29 cellular contexts compared by ENCODE assay signal in genomic region chr13:21324793-21325192, GRCh38.
DNase-seq lines count a peak whose midpoint lies in the region; ATAC-seq, FAIRE-seq and TF ChIP-seq lines count a peak whose summit lies in the region.
"Had no signal": no experiment of that assay in that cellular context is flagged by ENCODE, and none has a peak within 500 bp of the region (broad histone marks: within the 10 kb centered on the region; RNA-seq: fewer than 3 reads in every experiment).

No MANE protein-coding gene starts in this region.

- CTCF ChIA-PET in Caco-2 (lab: Charles Lee): no interaction called here

- in situ Hi-C loops in GM13977 (cut with MboI; ENCODE audit: low pct_unique_long_range_greater_than_20kb, low sequenced_read_pairs, unreplicated experiment): no loop called here

- peak; percentile 43 for ATAC-seq in HG02870 (IDR thresholded peaks at IDR 0.05; ENCODE audit: unreplicated experiment)
- no peak for ATAC-seq in GM21381 (IDR thresholded peaks at IDR 0.05; ENCODE audit: unreplicated experiment)
- no peak for ATAC-seq in GM18505 (IDR thresholded peaks at IDR 0.05; ENCODE audit: unreplicated experiment)
- ATAC-seq: CD8-positive, alpha-beta T cell; left ventricle myocardium superior had no signal

- TF ChIP-seq POLR2A in GM18505 (IDR thresholded peaks at IDR 0.05; ENCODE audit: borderline replicate concordance, extremely low read depth, insufficient read depth, insufficient read length): no peak

- BruUV-seq in Caco-2 (replicated peaks; lab: Mats Ljungman, UMichigan): no TSS peak

- intact Hi-C loops in Caco-2 (cut with micrococcal nuclease; ENCODE audit: unreplicated experiment): no loop called here

- no peaks in the 10 kb centered on the region for H3K9me3 ChIP-seq in Caco-2
- H3K9me3 ChIP-seq: BE2C, HAP-1, neutrophil, right atrium auricular region, SK-N-SH, testis had no signal

- TF ChIP-seq CTCF in GM13977 (IDR thresholded peaks at IDR 0.05; ENCODE audit: extremely low read depth, insufficient read depth, missing control alignments) (no peak), bronchial epithelial cell (IDR thresholded peaks at IDR 0.05; ENCODE audit: insufficient read depth, low read length, severe bottlenecking) (no peak), Caco-2 (IDR thresholded peaks at IDR 0.05; ENCODE audit: insufficient read depth in 1 of 2, low read depth in 1 of 2, low read length in 1 of 2, severe bottlenecking in 1 of 2, unreplicated experiment in 1 of 2) (no peak)

- no peaks in the 10 kb centered on the region for H3K36me3 Mint-ChIP-seq in Caco-2 (ENCODE audit: insufficient read depth, unreplicated experiment)

- H3K27ac Mint-ChIP-seq in Caco-2 (ENCODE audit: unreplicated experiment): no peak overlapping the region
- H3K27ac Mint-ChIP-seq: CD8-positive, alpha-beta T cell; stimulated activated naive CD8-positive, alpha-beta T cell treated with anti-CD3 and anti-CD28 coated beads, Interleukin-15, Interleukin-2, amounts not matched to agents 100 ng/mL and 50 ng/mL, for 24 hours had no signal

- no peaks in the 10 kb centered on the region for H3K9me3 Mint-ChIP-seq in Caco-2 (ENCODE audit: unreplicated experiment)
- H3K9me3 Mint-ChIP-seq: activated T-cell treated with anti-CD3 and anti-CD28 coated beads, Interleukin-2, amount 50 U/mL, for 72 hours; CD8-positive, alpha-beta T cell; central memory CD8-positive, alpha-beta T cell; stimulated activated naive CD8-positive, alpha-beta T cell treated with anti-CD3 and anti-CD28 coated beads, Interleukin-15, Interleukin-2, amounts not matched to agents 100 ng/mL and 50 ng/mL, for 24 hours had no signal

- FAIRE-seq in bronchial epithelial cell (lab: Jason Lieb, UNC): peak; percentile 32
- FAIRE-seq: keratinocyte, urothelium cell line had no signal

- POLR2A ChIA-PET in Caco-2 (lab: Charles Lee): no interaction called here

- no peaks in the 10 kb centered on the region for H3K27me3 Mint-ChIP-seq in Caco-2 (ENCODE audit: insufficient read depth, unreplicated experiment)
- H3K27me3 Mint-ChIP-seq: central memory CD8-positive, alpha-beta T cell; stimulated activated naive CD8-positive, alpha-beta T cell treated with anti-CD3 and anti-CD28 coated beads, Interleukin-15, Interleukin-2, amounts not matched to agents 100 ng/mL and 50 ng/mL, for 24 hours had no signal

- H3K27me3 ChIP-seq in bronchial epithelial cell (ENCODE audit: control insufficient read depth, insufficient read depth, low read length): no peaks in the 10 kb centered on the region
- H3K27me3 ChIP-seq in Caco-2 (replicated peaks; ENCODE audit: control insufficient read depth, insufficient read depth, low read length): no peaks in the 10 kb centered on the region
- H3K27me3 ChIP-seq: BE2C, neutrophil, right atrium auricular region, testis had no signal

- H3K4me1 Mint-ChIP-seq in Caco-2 (ENCODE audit: low read depth, unreplicated experiment): peaks cover 6% of the 10 kb centered on the region

- DNase-seq in Daoy (ENCODE audit: low read depth) (peak; percentile 17), GM13977 (ENCODE audit: low spot score) (peak; percentile 60), bronchial epithelial cell (ENCODE audit: low read depth) (no peak), DMS114 treated with DMSO at 0.1 percent for 48 hours (lab: John Stamatoyannopoulos, UW; ENCODE audit: unreplicated experiment) (no peak), Caco-2 (no peak)
- DNase-seq: activated naive CD4-positive, alpha-beta T cell treated with Interleukin-2 at 50 U/mL for 16 hours; activated T-cell treated with anti-CD3 and anti-CD28 coated beads, Interleukin-2, amount 50 U/mL, for 72 hours; BE2C; CD8-positive, alpha-beta T cell; DMS 273 treated with DMSO at 0.1 percent for 48 hours; head of caudate nucleus; left ventricle myocardium superior; NCI-H1417; NCI-H2029; NCI-H524; posterior cingulate gyrus; SK-N-SH; stimulated activated CD4-positive, alpha-beta T cell treated with anti-CD3 and anti-CD28 coated beads, Interleukin-1b, Interleukin-23, amount 100 ng/mL, for 48 hours; testis had no signal

- H3K4me3 ChIP-seq in bronchial epithelial cell (ENCODE audit: low read depth, low read length) (no peak overlapping the region), Caco-2 (ENCODE audit: low read depth, low read length) (no peak overlapping the region)
- H3K4me3 ChIP-seq: HAP-1, right atrium auricular region, testis had no signal

- H3K36me3 ChIP-seq in bronchial epithelial cell (ENCODE audit: control insufficient read depth, insufficient read depth, low read length) (no peaks in the 10 kb centered on the region), Caco-2 (ENCODE audit: control insufficient read depth, insufficient read depth, low read length) (no peaks in the 10 kb centered on the region)
- H3K36me3 ChIP-seq: BE2C, HAP-1, right atrium auricular region had no signal

- H3K4me3 Mint-ChIP-seq in Caco-2 (ENCODE audit: unreplicated experiment): no peak overlapping the region
- H3K4me3 Mint-ChIP-seq: stimulated activated naive CD8-positive, alpha-beta T cell treated with anti-CD3 and anti-CD28 coated beads, Interleukin-15, Interleukin-2, amounts not matched to agents 100 ng/mL and 50 ng/mL, for 24 hours had no signal

- peaks cover 4% of the 10 kb centered on the region; the same call in 1 of the 2 replicates for H3K4me1 ChIP-seq in Caco-2
- H3K4me1 ChIP-seq: BE2C, HAP-1, testis had no signal

Comparison
In these comparisons a context has a peak if more than half of its experiments do, and no peak if none do; other contexts are left out.
1. DNase-seq: peak in Daoy (single experiment) and GM13977 (single experiment); none in bronchial epithelial cell (single experiment), DMS114 treated with DMSO at 0.1 percent for 48 hours (single experiment) and Caco-2 (0 of 2).